Comparison of ENCODE assay signal across 9 cellular contexts in genomic region chr6:155315516-155315871, GRCh38. TPM values are rescaled to one million over a fixed set of nuclear protein-coding genes. Genes with fewer than 3 reads are reported as not detected.
A peak's percentile ranks its signal among the peaks of the same experiment; 100 is the strongest.
DNase-seq lines count a peak whose midpoint lies in the region; TF ChIP-seq lines count a peak whose summit lies in the region.
"Had no signal": no experiment of that assay in that cellular context is flagged by ENCODE, and none has a peak within 500 bp of the region (broad histone marks: within the 10 kb centered on the region; RNA-seq: fewer than 3 reads in every experiment).

No MANE protein-coding gene starts in this region.

- TF ChIP-seq EP300 in neural cell (conservative IDR thresholded peaks at IDR 0.05; ENCODE audit: poor library complexity, severe bottlenecking): no peak

- H3F3A ChIP-seq in Loucy (ENCODE audit: low read depth) (no peaks in the 10 kb centered on the region; the same call in 1 of the 2 replicates), neural cell (ENCODE audit: insufficient read depth, low read length, poor library complexity, severe bottlenecking) (no peaks in the 10 kb centered on the region)

- H3K27me3 Mint-ChIP-seq in CD4-positive, alpha-beta memory T cell: no peaks in the 10 kb centered on the region
- H3K27me3 Mint-ChIP-seq in chondrocyte (ENCODE audit: low read depth): no peaks in the 10 kb centered on the region

- H3K4me1 Mint-ChIP-seq in CD4-positive, alpha-beta memory T cell: peaks cover 9 to 44% (median 29%) of the 10 kb centered on the region in 4 donors
- H3K4me1 Mint-ChIP-seq in chondrocyte (ENCODE audit: low read depth): peaks cover 23% of the 10 kb centered on the region

- peaks cover 4 to 23% of the 10 kb centered on the region in 2 donors for H3K36me3 Mint-ChIP-seq in CD4-positive, alpha-beta memory T cell
- H3K36me3 Mint-ChIP-seq in chondrocyte (ENCODE audit: low read depth): no peaks in the 10 kb centered on the region

- peak overlapping the region; percentile 72 for H3K9ac ChIP-seq in Loucy (ENCODE audit: low read depth, low read length, poor library complexity, severe bottlenecking)
- H3K9ac ChIP-seq in neural cell (ENCODE audit: low read length): no peak overlapping the region

- H4K20me1 ChIP-seq in Loucy (ENCODE audit: insufficient read depth, low read length, poor library complexity, severe bottlenecking) (no peaks in the 10 kb centered on the region), neural cell (ENCODE audit: insufficient read depth) (no peaks in the 10 kb centered on the region)

- POLR2A ChIA-PET in CD4-positive, alpha-beta memory T cell (lab: Charles Lee; ENCODE audit: partially characterized antibody): interaction anchor here (0.6 to 2.9 kb wide), 15 partner anchors 12 to 1513 kb away, joined by 3 to 18 read pairs (median 4); no protein-coding TSS in a partner anchor

- peaks cover 32% of the 10 kb centered on the region for H3K4me1 ChIP-seq in CD4-positive, alpha-beta memory T cell (ENCODE audit: insufficient read depth, low read length)
- H3K4me1 ChIP-seq in Loucy (ENCODE audit: insufficient read depth, low read length, poor library complexity, severe bottlenecking): peaks cover 28% of the 10 kb centered on the region

- H3K36me3 ChIP-seq in CD4-positive, alpha-beta memory T cell (ENCODE audit: insufficient read depth, low read length): peaks cover 2% of the 10 kb centered on the region
- H3K36me3 ChIP-seq in Loucy (ENCODE audit: insufficient read depth, low read length) (no peaks in the 10 kb centered on the region), neural cell (ENCODE audit: insufficient read depth, low read length) (no peaks in the 10 kb centered on the region)

- peak overlapping the region; percentile 73 for H3K4me2 ChIP-seq in Loucy (ENCODE audit: low read depth, low read length, poor library complexity, severe bottlenecking)
- H3K4me2 ChIP-seq in neural cell (ENCODE audit: low read length): no peak overlapping the region

- peak overlapping the region; percentile 95 to 98 (median 97) for H3K27ac Mint-ChIP-seq in CD4-positive, alpha-beta memory T cell
- peak overlapping the region; percentile 92 for H3K27ac Mint-ChIP-seq in chondrocyte (ENCODE audit: unreplicated experiment)

- intact Hi-C loops in CD4-positive, alpha-beta memory T cell (cut with micrococcal nuclease): loop anchor here (1.0 to 10.0 kb wide), 4 partner anchors 387 to 1081 kb away; no protein-coding TSS in a partner anchor

- no peaks in the 10 kb centered on the region for H3K27me3 ChIP-seq in CD4-positive, alpha-beta memory T cell (ENCODE audit: insufficient read depth, low read length)
- H3K27me3 ChIP-seq in Loucy (ENCODE audit: insufficient read depth, low read length, poor library complexity, severe bottlenecking): no peaks in the 10 kb centered on the region
- H3K27me3 ChIP-seq in neural cell (ENCODE audit: insufficient read depth, low read depth, low read length): no peaks in the 10 kb centered on the region

- peak overlapping the region; percentile 88; the same call in 1 of the 2 replicates for H2AFZ ChIP-seq in Loucy (ENCODE audit: low read length)
- no peak overlapping the region for H2AFZ ChIP-seq in neural cell (ENCODE audit: low read depth, low read length)

- H3K27ac ChIP-seq in CD4-positive, alpha-beta memory T cell (ENCODE audit: low read depth, low read length): peak overlapping the region; percentile 96
- H3K27ac ChIP-seq in neural cell (ENCODE audit: low read length): no peak overlapping the region

- peaks cover 0 to 4% (median 0%) of the 10 kb centered on the region in 8 donors for H3K9me3 Mint-ChIP-seq in CD4-positive, alpha-beta memory T cell
- H3K9me3 Mint-ChIP-seq in chondrocyte (ENCODE audit: low read depth): peaks cover 4% of the 10 kb centered on the region

- TF ChIP-seq CTCF in Loucy (conservative IDR thresholded peaks at IDR 0.05; ENCODE audit: low read length) (no peak), chondrocyte (IDR thresholded peaks at IDR 0.05) (no peak), neural cell (IDR thresholded peaks at IDR 0.05; ENCODE audit: poor library complexity, severe bottlenecking) (no peak)

- no peak for DNase-seq in CD4-positive, alpha-beta memory T cell
- DNase-seq in chondrocyte (ENCODE audit: low spot score) (no peak), mesenteric fat pad (ENCODE audit: low spot score) (no peak), GF-D8 (lab: John Stamatoyannopoulos, UW) (no peak)
- no peak for DNase-seq in stimulated activated CD4-positive, alpha-beta T cell treated with anti-CD3 and anti-CD28 coated beads, Interleukin-4, amount 100 ng/mL, for 4 hours
- no peak for DNase-seq in stimulated activated CD4-positive, alpha-beta T cell treated with anti-CD3 and anti-CD28 coated beads, Interleukin-2, amount 100 ng/mL, for 24 hours

- H3K79me2 ChIP-seq in Loucy (ENCODE audit: insufficient read depth, low read length): peaks cover 20% of the 10 kb centered on the region
- peaks cover 7% of the 10 kb centered on the region for H3K79me2 ChIP-seq in neural cell (replicated peaks; ENCODE audit: insufficient read depth, low read length)

- CTCF ChIA-PET in CD4-positive, alpha-beta memory T cell (lab: Charles Lee; ENCODE audit: partially characterized antibody): interaction anchor here (0.6 to 6.1 kb wide), 11 partner anchors 12 to 640 kb away, joined by 3 to 58 read pairs (median 3); no protein-coding TSS in a partner anchor

- H3K9me3 ChIP-seq in CD4-positive, alpha-beta memory T cell (ENCODE audit: control insufficient read depth in 1 of 2, low read length in 2 of 2): no peaks in the 10 kb centered on the region
- 0 out of 2 replicates have a peak, but pooled peaks cover 3% of the 10 kb centered on the region for H3K9me3 ChIP-seq in Loucy (ENCODE audit: insufficient read depth, low read depth, low read length)
- H3K9me3 ChIP-seq in neural cell (ENCODE audit: low read length): no peaks in the 10 kb centered on the region

- no peak for TF ChIP-seq RAD21 in neural cell (conservative IDR thresholded peaks at IDR 0.05)

- peak overlapping the region in 1 of 2 donors; percentile 95 for H3K4me3 ChIP-seq in CD4-positive, alpha-beta memory T cell (ENCODE audit: low read length in 2 of 2)
- H3K4me3 ChIP-seq in Loucy (ENCODE audit: low read length, poor library complexity, severe bottlenecking) (peak overlapping the region; percentile 77), neural cell (ENCODE audit: low read length) (peak overlapping the region; percentile 84)

- H3K9me2 ChIP-seq in Loucy (replicated peaks; ENCODE audit: low read depth, low read length) (no peaks in the 10 kb centered on the region), neural cell (ENCODE audit: insufficient read depth, low read length) (no peaks in the 10 kb centered on the region)

- peak overlapping the region; percentile 92 to 98 (median 96) for H3K4me3 Mint-ChIP-seq in CD4-positive, alpha-beta memory T cell
- H3K4me3 Mint-ChIP-seq in chondrocyte (ENCODE audit: unreplicated experiment): peak overlapping the region; percentile 96

TF ChIP-seq in neural cell, 6 proteins besides CTCF, POLR2A, EP300 and RAD21:
- TF ChIP-seq EZH2 (IDR thresholded peaks at IDR 0.05; ENCODE audit: borderline replicate concordance, insufficient read depth, low read length, poor library complexity, severe bottlenecking): no peak
- TF ChIP-seq SMC3 (conservative IDR thresholded peaks at IDR 0.05; ENCODE audit: poor library complexity): no peak
- no peak for TF ChIP-seq TAF1 (IDR thresholded peaks at IDR 0.05; ENCODE audit: low read depth)
- no peak for TF ChIP-seq POLR2AphosphoS5 (IDR thresholded peaks at IDR 0.05)
- no peak for TF ChIP-seq MXI1 (conservative IDR thresholded peaks at IDR 0.05; ENCODE audit: poor library complexity, severe bottlenecking)
- no peak for TF ChIP-seq REST (IDR thresholded peaks at IDR 0.05; ENCODE audit: borderline replicate concordance)

RNA-seq across cellular contexts. Expression of gene TFB1M, which starts 1.2 kb away (rescaled TPM):
- 10 to 100 TPM; 36.6 to 45.7 TPM for total RNA-seq in CD4-positive, alpha-beta memory T cell
- polyA plus RNA-seq in CD4-positive, alpha-beta memory T cell: 10 to 100 TPM; 12.6 to 21.6 TPM
- total RNA-seq in chondrocyte (15.3 to 16.8 TPM (median 16.8 TPM) in 3 replicates), mesenteric fat pad (12.5 TPM)
- 13.0 and 15.5 TPM in 2 replicates for polyA plus RNA-seq in neural cell
- 19.0 and 25.4 TPM in 2 replicates for polyA minus RNA-seq in neural cell

RNA-seq across cellular contexts. Expression of gene CLDN20, which starts 51.7 kb away (rescaled TPM):
- total RNA-seq in CD4-positive, alpha-beta memory T cell: not detected
- not detected for polyA plus RNA-seq in CD4-positive, alpha-beta memory T cell
- total RNA-seq in chondrocyte: not detected in 3 replicates
- polyA plus RNA-seq in neural cell: 1.2 TPM in 1 of 2 replicates, not detected in the other
- not detected in 2 replicates for polyA minus RNA-seq in neural cell
- total RNA-seq in mesenteric fat pad: not detected
- polyA plus RNA-seq: adipose tissue had no signal
